28 cellular contexts compared by ENCODE assay signal in the genomic region with DNA sequence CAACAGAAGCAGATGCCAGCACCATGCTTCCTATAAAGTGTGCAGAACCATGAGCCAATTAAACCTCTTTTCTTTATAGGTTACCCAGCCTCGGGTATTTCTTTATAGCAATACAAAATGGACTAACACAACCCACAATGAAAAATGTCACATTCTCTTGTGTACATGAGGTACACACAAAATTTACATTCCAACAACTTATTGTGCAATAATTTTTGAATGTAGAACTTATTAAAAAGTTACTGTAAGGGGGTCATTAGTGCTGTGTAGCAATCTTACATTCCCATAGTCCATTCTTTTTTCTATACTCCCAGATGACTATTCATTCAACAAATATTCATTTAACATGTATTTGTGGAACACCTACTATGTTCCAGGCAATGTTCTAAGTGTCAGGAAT.
"Had no signal": no experiment of that assay in that cellular context is flagged by ENCODE, and none has a peak within 500 bp of the region (broad histone marks: within the 10 kb centered on the region; RNA-seq: fewer than 3 reads in every experiment).

No MANE protein-coding gene starts in this region.

- H3K4me1 Mint-ChIP-seq: nephron progenitor cell, neural progenitor cell had no signal

- H3K36me3 ChIP-seq: neural progenitor cell had no signal

- H3K9me3 Mint-ChIP-seq: naive B cell, natural killer cell had no signal

- DNase-seq: islet precursor cell; left ventricle myocardium inferior; mesendoderm; naive B cell; natural killer cell; nephron progenitor cell; occipital lobe; stimulated activated CD4-positive, alpha-beta T cell treated with anti-CD3 and anti-CD28 coated beads, Interleukin-12 subunit alpha, Interleukin-12 subunit beta, amount 100 ng/mL, for 4 hours; stimulated activated CD4-positive, alpha-beta T cell treated with anti-CD3 and anti-CD28 coated beads, Interleukin-15, amount 100 ng/mL, for 24 hours; stimulated activated CD4-positive, alpha-beta T cell treated with anti-CD3 and anti-CD28 coated beads, Interleukin-2, amount 100 ng/mL, for 24 hours; stimulated activated CD4-positive, alpha-beta T cell treated with anti-CD3 and anti-CD28 coated beads, Interleukin-4, amount 100 ng/mL, for 1 hour; stimulated activated naive B cell treated with anti-CD40 and anti-IgM and Interleukin-4, amounts not matched to agents 10 μg/mL and 1 μg/mL and 100 μg/mL, for 72 hours; stimulated activated naive CD8-positive, alpha-beta T cell treated with anti-CD3 and anti-CD28 coated beads, Interleukin-15, Interleukin-2, amounts not matched to agents 100 U/mL and 50 U/mL, for 24 hours; stomach; testis; thyroid gland; transverse colon; upper lobe of left lung had no signal

- H3K27me3 Mint-ChIP-seq: naive B cell; progenitor cell of endocrine pancreas; stimulated activated naive B cell treated with anti-CD40 and anti-IgM and Interleukin-4, amounts not matched to agents 10 μg/mL and 1 μg/mL and 100 μg/mL, for 72 hours had no signal

- H3K27ac ChIP-seq: left ventricle myocardium inferior, neural progenitor cell, neutrophil, parathyroid adenoma, right atrium auricular region, skin epidermis, stomach, testis, thyroid gland, transverse colon, upper lobe of left lung, vagina had no signal

- H3K4me3 ChIP-seq: left ventricle myocardium inferior, lung, neural progenitor cell, right atrium auricular region, skin epidermis, stomach, testis, thyroid gland, transverse colon, upper lobe of left lung, vagina had no signal

- H3K9me3 ChIP-seq: left ventricle myocardium inferior, neutrophil, right atrium auricular region, stomach, testis, thyroid gland, transverse colon, upper lobe of left lung, vagina had no signal

- H3K4me2 ChIP-seq: neural progenitor cell had no signal

- H2AFZ ChIP-seq: neural progenitor cell, parathyroid adenoma had no signal

- H3K4me3 Mint-ChIP-seq: mesothelial cell of epicardium; natural killer cell; nephron progenitor cell; neural progenitor cell; stimulated activated naive B cell treated with anti-CD40 and anti-IgM and Interleukin-4, amounts not matched to agents 10 μg/mL and 1 μg/mL and 100 μg/mL, for 72 hours had no signal

- H3K79me2 ChIP-seq: parathyroid adenoma had no signal

- ATAC-seq: natural killer cell; sciatic nerve; stimulated activated naive CD8-positive, alpha-beta T cell treated with anti-CD3 and anti-CD28 coated beads, Interleukin-15, Interleukin-2, amounts not matched to agents 100 U/mL and 50 U/mL, for 24 hours had no signal

- H3K9ac ChIP-seq: neural progenitor cell, parathyroid adenoma had no signal

- H3K27me3 ChIP-seq: neural progenitor cell, neutrophil, right atrium auricular region, stomach, testis, thyroid gland, transverse colon, upper lobe of left lung, vagina had no signal

- H3K27ac Mint-ChIP-seq: mesothelial cell of epicardium; natural killer cell; nephron progenitor cell; neural progenitor cell; progenitor cell of endocrine pancreas; stimulated activated naive B cell treated with anti-CD40 and anti-IgM and Interleukin-4, amounts not matched to agents 10 μg/mL and 1 μg/mL and 100 μg/mL, for 72 hours had no signal

- H3K4me1 ChIP-seq: left ventricle myocardium inferior, neural progenitor cell, parathyroid adenoma, right atrium auricular region, testis, thyroid gland, vagina had no signal
